8 cellular contexts compared by ENCODE assay signal in genomic region chr14:77032483-77032853, GRCh38. TPM values are rescaled to one million over a fixed set of nuclear protein-coding genes. Genes with fewer than 3 reads are reported as not detected.
DNase-seq lines count a peak whose midpoint lies in the region; ATAC-seq lines count a peak whose summit lies in the region.

No MANE protein-coding gene starts in this region.

- POLR2A ChIA-PET in activated CD4-positive, alpha-beta memory T cell treated with anti-CD3 and anti-CD28 coated beads for 36 hours (lab: Charles Lee): interaction anchor here (1.1 to 3.0 kb wide), 3 partner anchors 10 to 85 kb away, joined by 5 to 17 read pairs (median 8); no protein-coding TSS in a partner anchor

- peaks cover 5% of the 10 kb centered on the region for H3K36me3 Mint-ChIP-seq in activated CD4-positive, alpha-beta memory T cell treated with anti-CD3 and anti-CD28 coated beads for 36 hours

- DNase-seq in NCI-H1694 treated with DMSO at 0.1 percent for 48 hours (lab: John Stamatoyannopoulos, UW) (peak; percentile 75), NCI-H1694 (lab: John Stamatoyannopoulos, UW) (no peak), mesenteric fat pad (ENCODE audit: low spot score) (no peak), NCI-H1048 (lab: John Stamatoyannopoulos, UW) (no peak)
- DNase-seq in activated CD4-positive, alpha-beta memory T cell treated with anti-CD3 and anti-CD28 coated beads for 36 hours: peak; percentile 27
- no peak for DNase-seq in stimulated activated naive CD8-positive, alpha-beta T cell treated with anti-CD3 and anti-CD28 coated beads, Interleukin-15, amount 100 ng/mL, for 72 hours

- peak overlapping the region; percentile 94 for H3K4me3 Mint-ChIP-seq in activated CD4-positive, alpha-beta memory T cell treated with anti-CD3 and anti-CD28 coated beads for 36 hours
- H3K4me3 Mint-ChIP-seq in stimulated activated naive CD8-positive, alpha-beta T cell treated with anti-CD3 and anti-CD28 coated beads, Interleukin-15, amount 100 ng/mL, for 72 hours: peak overlapping the region; percentile 90 to 96

- no peak for ATAC-seq in stimulated activated naive CD8-positive, alpha-beta T cell treated with anti-CD3 and anti-CD28 coated beads, Interleukin-15, amount 100 ng/mL, for 72 hours
- ATAC-seq in HG03442 (IDR thresholded peaks at IDR 0.05; ENCODE audit: unreplicated experiment): no peak

- no peaks in the 10 kb centered on the region for H3K9me3 Mint-ChIP-seq in activated CD4-positive, alpha-beta memory T cell treated with anti-CD3 and anti-CD28 coated beads for 36 hours
- H3K9me3 Mint-ChIP-seq in stimulated activated naive CD8-positive, alpha-beta T cell treated with anti-CD3 and anti-CD28 coated beads, Interleukin-15, amount 100 ng/mL, for 72 hours: no peaks in the 10 kb centered on the region

- peak overlapping the region; percentile 58 for H3K27ac ChIP-seq in iPS-18a (ENCODE audit: low read length)

- peak overlapping the region; percentile 56 for H3K9ac ChIP-seq in iPS-18a (ENCODE audit: low read length)

- H3K4me1 ChIP-seq in iPS-18a (ENCODE audit: control insufficient read depth, low read depth, low read length): peaks cover 53% of the 10 kb centered on the region

- peaks cover 8% of the 10 kb centered on the region for H3K27me3 ChIP-seq in iPS-18a (ENCODE audit: control insufficient read depth, insufficient read depth, low read length)

- H3K9me3 ChIP-seq in iPS-18a (ENCODE audit: control insufficient read depth, low read depth, low read length): no peaks in the 10 kb centered on the region

- intact Hi-C loops in activated CD4-positive, alpha-beta memory T cell treated with anti-CD3 and anti-CD28 coated beads for 36 hours (cut with micrococcal nuclease): loop anchor here (1.0 to 10.0 kb wide), 3 partner anchors 8 to 1478 kb away; no protein-coding TSS in a partner anchor

- CTCF ChIA-PET in activated CD4-positive, alpha-beta memory T cell treated with anti-CD3 and anti-CD28 coated beads for 36 hours (lab: Charles Lee): interaction anchor here (0.6 to 4.7 kb wide), 5 partner anchors 9 to 115 kb away, joined by 3 to 23 read pairs (median 6); no protein-coding TSS in a partner anchor

- H3K27ac Mint-ChIP-seq in activated CD4-positive, alpha-beta memory T cell treated with anti-CD3 and anti-CD28 coated beads for 36 hours: peak overlapping the region; percentile 98
- peak overlapping the region; percentile 94 to 99 for H3K27ac Mint-ChIP-seq in stimulated activated naive CD8-positive, alpha-beta T cell treated with anti-CD3 and anti-CD28 coated beads, Interleukin-15, amount 100 ng/mL, for 72 hours

- H3K4me1 Mint-ChIP-seq in activated CD4-positive, alpha-beta memory T cell treated with anti-CD3 and anti-CD28 coated beads for 36 hours (ENCODE audit: low read depth): peaks cover 60% of the 10 kb centered on the region
- H3K4me1 Mint-ChIP-seq in stimulated activated naive CD8-positive, alpha-beta T cell treated with anti-CD3 and anti-CD28 coated beads, Interleukin-15, amount 100 ng/mL, for 72 hours: peaks cover 80% of the 10 kb centered on the region

- H3K27me3 Mint-ChIP-seq in activated CD4-positive, alpha-beta memory T cell treated with anti-CD3 and anti-CD28 coated beads for 36 hours: no peaks in the 10 kb centered on the region
- H3K27me3 Mint-ChIP-seq in stimulated activated naive CD8-positive, alpha-beta T cell treated with anti-CD3 and anti-CD28 coated beads, Interleukin-15, amount 100 ng/mL, for 72 hours: no peaks in the 10 kb centered on the region

- no peaks in the 10 kb centered on the region for H3K36me3 ChIP-seq in iPS-18a (ENCODE audit: control insufficient read depth, low read depth, low read length)

- peak overlapping the region; percentile 50 for H3K4me3 ChIP-seq in iPS-18a (ENCODE audit: low read length)

RNA-seq across cellular contexts. Expression of gene IRF2BPL, which starts 4.0 kb away (rescaled TPM):
- total RNA-seq in activated CD4-positive, alpha-beta memory T cell treated with anti-CD3 and anti-CD28 coated beads for 36 hours: 10 to 100 TPM; 38.5 to 41.1 TPM
- 51.9 TPM for total RNA-seq in mesenteric fat pad

Comparison
In these comparisons a context has a peak if more than half of its experiments do, and no peak if none do; other contexts are left out.
1. DNase-seq: peak in NCI-H1694 treated with DMSO at 0.1 percent for 48 hours (single experiment) and activated CD4-positive, alpha-beta memory T cell treated with anti-CD3 and anti-CD28 coated beads for 36 hours (single experiment); none in NCI-H1694 (single experiment), stimulated activated naive CD8-positive, alpha-beta T cell treated with anti-CD3 and anti-CD28 coated beads, Interleukin-15, amount 100 ng/mL, for 72 hours (0 of 2), mesenteric fat pad (single experiment) and NCI-H1048 (single experiment).